10 cellular contexts compared by ENCODE assay signal in genomic region chr5:54701179-54701578, GRCh38.
A peak's percentile ranks its signal among the peaks of the same experiment; 100 is the strongest.
DNase-seq lines count a peak whose midpoint lies in the region; ATAC-seq and TF ChIP-seq lines count a peak whose summit lies in the region.
"Had no signal": no experiment of that assay in that cellular context is flagged by ENCODE, and none has a peak within 500 bp of the region (broad histone marks: within the 10 kb centered on the region; RNA-seq: fewer than 3 reads in every experiment).

No MANE protein-coding gene starts in this region.

- POLR2A ChIA-PET in HCT116 (lab: Charles Lee): no interaction called here

- H3K36me3 ChIP-seq in HCT116 (ENCODE audit: control insufficient read depth in 1 of 2, insufficient read depth in 2 of 2, low read length in 2 of 2): no peaks in the 10 kb centered on the region
- no peaks in the 10 kb centered on the region for H3K36me3 ChIP-seq in smooth muscle cell (ENCODE audit: low read depth)

- H2AFZ ChIP-seq in HCT116 (ENCODE audit: low read depth, low read length, poor library complexity, severe bottlenecking): no peak overlapping the region
- H2AFZ ChIP-seq in smooth muscle cell (ENCODE audit: low read depth): no peak overlapping the region

- peaks cover 0 to 8% of the 10 kb centered on the region in 2 experiments; a peak in 1 of 4 replicates for H3K4me1 ChIP-seq in HCT116 (ENCODE audit: control insufficient read depth in 1 of 2, insufficient read depth in 2 of 2, low read length in 2 of 2)
- no peaks in the 10 kb centered on the region for H3K4me1 ChIP-seq in smooth muscle cell (ENCODE audit: low read depth)

- H3K9ac ChIP-seq in HCT116 (ENCODE audit: low read length) (no peak overlapping the region), smooth muscle cell (ENCODE audit: low read depth) (no peak overlapping the region)

- BruUV-seq in HCT116 (replicated peaks; lab: Mats Ljungman, UMichigan): no TSS peak

- no peaks in the 10 kb centered on the region for H3K9me2 ChIP-seq in HCT116 (ENCODE audit: insufficient read depth)

- WGBS in smooth muscle cell (ENCODE audit: low lambda C conversion rate): 61% methylated on average over 1 of the region's 1 CpG

- intact Hi-C loops in HCT116 (cut with micrococcal nuclease): no loop called here

- 0 out of 2 replicates have a peak, but pooled peaks cover under 1% of the 10 kb centered on the region for H3K27me3 ChIP-seq in HCT116 (ENCODE audit: insufficient read depth, low read length)
- no peaks in the 10 kb centered on the region for H3K27me3 ChIP-seq in smooth muscle cell (ENCODE audit: low read depth)

- H3K27ac ChIP-seq in HCT116 (ENCODE audit: low read depth, low read length): no peak overlapping the region
- peak overlapping the region; percentile 3 for H3K27ac ChIP-seq in smooth muscle cell (ENCODE audit: low read depth)

- H4K20me1 ChIP-seq in HCT116 (ENCODE audit: insufficient read depth): no peaks in the 10 kb centered on the region
- no peaks in the 10 kb centered on the region for H4K20me1 ChIP-seq in smooth muscle cell (ENCODE audit: low read depth)

- TF ChIP-seq CTCF in HCT116 (IDR thresholded peaks at IDR 0.05 in 2 of 3, conservative IDR thresholded peaks at IDR 0.05 in 1 of 3; ENCODE audit: borderline replicate concordance in 1 of 3, insufficient read depth in 1 of 3, low read depth in 2 of 3, low read length in 2 of 3) (no peak), fibroblast of villous mesenchyme (IDR thresholded peaks at IDR 0.05; ENCODE audit: insufficient read depth, low read depth, low read length) (no peak), smooth muscle cell (IDR thresholded peaks at IDR 0.05; ENCODE audit: borderline replicate concordance, insufficient read depth, poor library complexity, severe bottlenecking) (no peak)

- H3K4me3 ChIP-seq in HCT116 (replicated peaks in 1 of 2; ENCODE audit: low read depth in 1 of 2, low read length in 2 of 2) (no peak overlapping the region), fibroblast of villous mesenchyme (ENCODE audit: low read depth, low read length) (no peak overlapping the region), smooth muscle cell (no peak overlapping the region)

- H3F3A ChIP-seq in smooth muscle cell (ENCODE audit: low read depth): no peaks in the 10 kb centered on the region

- H3K79me2 ChIP-seq in HCT116 (ENCODE audit: insufficient read depth, low read length) (no peaks in the 10 kb centered on the region), smooth muscle cell (ENCODE audit: low read depth) (no peaks in the 10 kb centered on the region)

- TF ChIP-seq POLR2A in HCT116 (IDR thresholded peaks at IDR 0.05; ENCODE audit: borderline replicate concordance, extremely low read depth, insufficient read depth, insufficient read length): no peak

- CTCF ChIA-PET in HCT116 (lab: Charles Lee): no interaction called here

- no peak for TF ChIP-seq RAD21 in HCT116 (IDR thresholded peaks at IDR 0.05; ENCODE audit: low read depth)

- H3K9me3 ChIP-seq in HCT116 (ENCODE audit: control insufficient read depth in 1 of 2, insufficient read depth in 1 of 2, low read depth in 1 of 2, low read length in 2 of 2) (no peaks in the 10 kb centered on the region), smooth muscle cell (replicated peaks; ENCODE audit: low read depth) (no peaks in the 10 kb centered on the region)

- ATAC-seq in HCT116: peak; percentile 58; the same call in 1 of the 2 replicates
- ATAC-seq in SK-N-SH treated with all-trans-retinoic acid at 6 μM for 48 hours: peak; percentile 88
- no peak for ATAC-seq in HG03095 (IDR thresholded peaks at IDR 0.05; ENCODE audit: unreplicated experiment)
- ATAC-seq in GM21619 (IDR thresholded peaks at IDR 0.05; ENCODE audit: unreplicated experiment): no peak

- RAD21 ChIA-PET in HCT116 (lab: Charles Lee; ENCODE audit: low non-redundant PET in 1 of 2, low total read pairs in 2 of 2, uncharacterized antibody in 2 of 2, unreplicated experiment in 2 of 2): no interaction called here

- H3K4me2 ChIP-seq in HCT116 (ENCODE audit: low read length) (0 out of 2 replicates have a peak overlapping the region, but pooled peaks have one; percentile 2), smooth muscle cell (peak overlapping the region; percentile 3)

- peak; percentile 26 for DNase-seq in HCT116 (ENCODE audit: low read depth, low spot score)
- DNase-seq in fibroblast of villous mesenchyme (ENCODE audit: low read depth): peak; percentile 93
- DNase-seq in smooth muscle cell (lab: John Stamatoyannopoulos, UW; ENCODE audit: unreplicated experiment): no peak
- no peak for DNase-seq in activated naive CD4-positive, alpha-beta T cell treated with anti-CD3 and anti-CD28 coated beads, Interleukin-2, amount 50 U/mL, for 16 hours
- no peak for DNase-seq in NCI-H446 (lab: John Stamatoyannopoulos, UW)
- DNase-seq: activated CD4-positive, alpha-beta T cell treated with anti-CD3 and anti-CD28 coated beads, Interleukin-2, amount 10 ng/mL, durations not matched to agents 24 days and 14 days; NCI-H1694 treated with DMSO at 0.1 percent for 48 hours had no signal

TF ChIP-seq in HCT116, 20 proteins besides CTCF, POLR2A, EP300 and RAD21:
- no peak for TF ChIP-seq ATF3 (IDR thresholded peaks at IDR 0.05)
- peak; percentile 99 for TF ChIP-seq SRF (IDR thresholded peaks at IDR 0.05; ENCODE audit: low read depth)
- TF ChIP-seq EZH2 (IDR thresholded peaks at IDR 0.05): no peak
- TF ChIP-seq YY1 (IDR thresholded peaks at IDR 0.05; ENCODE audit: extremely low read depth, insufficient replicate concordance, low read depth, low read length): no peak
- 0 out of 2 replicates have a peak, but pooled peaks have one; percentile 27 for TF ChIP-seq SIN3A (IDR thresholded peaks at IDR 0.05; ENCODE audit: low read depth)
- TF ChIP-seq CEBPB (IDR thresholded peaks at IDR 0.05; ENCODE audit: low read depth): peak; percentile 94
- no peak for TF ChIP-seq FOSL1 (IDR thresholded peaks at IDR 0.05; ENCODE audit: low read depth)
- no peak for TF ChIP-seq ZFX (IDR thresholded peaks at IDR 0.05)
- TF ChIP-seq POLR2AphosphoS5 (IDR thresholded peaks at IDR 0.05; ENCODE audit: low read depth, low read length): no peak
- no peak for TF ChIP-seq ELF1 (IDR thresholded peaks at IDR 0.05; ENCODE audit: borderline replicate concordance, low read depth)
- TF ChIP-seq SP1 (IDR thresholded peaks at IDR 0.05; ENCODE audit: low read depth): 0 out of 2 replicates have a peak, but pooled peaks have one; percentile 39
TF ChIP-seq in HCT116: peak in this region for 4.

TF ChIP-seq in SK-N-SH treated with all-trans-retinoic acid at 6 μM for 48 hours, 23 proteins besides CTCF, POLR2A, EP300 and RAD21:
- TF ChIP-seq ISL1 (CRISPR knock-in tag; IDR thresholded peaks at IDR 0.05) (0 out of 2 replicates have a peak, but pooled peaks have one; percentile 19), ZC3H10 (CRISPR knock-in tag; IDR thresholded peaks at IDR 0.05) (peak; percentile 35; the same call in 1 of the 2 replicates), ZNF8 (CRISPR knock-in tag; IDR thresholded peaks at IDR 0.05) (no peak), TOX (CRISPR knock-in tag; IDR thresholded peaks at IDR 0.05; ENCODE audit: borderline replicate concordance) (peak; percentile 58; the same call in 1 of the 2 replicates)

Comparison
In these comparisons a context has a peak if more than half of its experiments do, and no peak if none do; other contexts are left out.
1. ATAC-seq: peak in HCT116 (single experiment) and SK-N-SH treated with all-trans-retinoic acid at 6 μM for 48 hours (single experiment); none in HG03095 (single experiment) and GM21619 (single experiment).
2. DNase-seq: peak in HCT116 (single experiment) and fibroblast of villous mesenchyme (single experiment); none in smooth muscle cell (single experiment), activated naive CD4-positive, alpha-beta T cell treated with anti-CD3 and anti-CD28 coated beads, Interleukin-2, amount 50 U/mL, for 16 hours (single experiment) and NCI-H446 (0 of 2).